9 cellular contexts compared by ENCODE assay signal in genomic region chr9:23821400-23822181, GRCh38. TPM values are rescaled to one million over a fixed set of nuclear protein-coding genes. Genes with fewer than 3 reads are reported as not detected.
DNase-seq lines count a peak whose midpoint lies in the region; ATAC-seq and TF ChIP-seq lines count a peak whose summit lies in the region.
"Had no signal": no experiment of that assay in that cellular context is flagged by ENCODE, and none has a peak within 500 bp of the region (broad histone marks: within the 10 kb centered on the region; RNA-seq: fewer than 3 reads in every experiment).

No MANE protein-coding gene starts in this region.

- H3K4me1 ChIP-seq in HUES64 (ENCODE audit: insufficient read depth, low read length) (peaks cover 49% of the 10 kb centered on the region), SJCRH30 (peaks cover 5% of the 10 kb centered on the region; the same call in 1 of the 2 replicates), hepatocyte (ENCODE audit: insufficient read depth) (peaks cover 16% of the 10 kb centered on the region), skeletal muscle satellite cell (ENCODE audit: control insufficient read depth, insufficient read depth, low read length) (peaks cover 14% of the 10 kb centered on the region)

- H3K4me3 ChIP-seq in HUES64 (ENCODE audit: low read length): peak overlapping the region; percentile 68
- peak overlapping the region; percentile 76 for H3K4me3 ChIP-seq in SJCRH30
- peak overlapping the region; percentile 59 for H3K4me3 ChIP-seq in hepatocyte
- peak overlapping the region; percentile 73 for H3K4me3 ChIP-seq in skeletal muscle satellite cell (ENCODE audit: low read length)

- H3K27ac ChIP-seq in HUES64 (ENCODE audit: low read depth, low read length) (peak overlapping the region; percentile 46; the same call in 1 of the 2 replicates), SJCRH30 (peak overlapping the region; percentile 57), hepatocyte (no peak overlapping the region)

- H4K20me1 ChIP-seq in hepatocyte (ENCODE audit: insufficient read depth, poor library complexity, severe bottlenecking): no peaks in the 10 kb centered on the region

- H3K4me2 ChIP-seq in hepatocyte (peak overlapping the region; percentile 98), skeletal muscle satellite cell (ENCODE audit: low read length) (peak overlapping the region; percentile 86)

- TF ChIP-seq CTCF in hepatocyte (IDR thresholded peaks at IDR 0.05; ENCODE audit: poor library complexity): no peak

- ATAC-seq in GM21526 (IDR thresholded peaks at IDR 0.05; ENCODE audit: low FRiP score, unreplicated experiment): no peak
- no peak for ATAC-seq in HG02623 (IDR thresholded peaks at IDR 0.05; ENCODE audit: unreplicated experiment)
- no peak for ATAC-seq in HG03354 (IDR thresholded peaks at IDR 0.05; ENCODE audit: poor library complexity, severe bottlenecking, unreplicated experiment)

- H3K9me3 ChIP-seq in HUES64 (ENCODE audit: insufficient read depth, low read depth, low read length) (no peaks in the 10 kb centered on the region), SJCRH30 (replicated peaks) (no peaks in the 10 kb centered on the region), hepatocyte (ENCODE audit: low read depth) (no peaks in the 10 kb centered on the region), skeletal muscle satellite cell (replicated peaks; ENCODE audit: low read length) (no peaks in the 10 kb centered on the region)

- no peaks in the 10 kb centered on the region for H3K36me3 ChIP-seq in HUES64 (ENCODE audit: insufficient read depth, low read length)
- no peaks in the 10 kb centered on the region for H3K36me3 ChIP-seq in SJCRH30
- no peaks in the 10 kb centered on the region for H3K36me3 ChIP-seq in hepatocyte (replicated peaks; ENCODE audit: insufficient read depth, low read depth)
- H3K36me3 ChIP-seq in skeletal muscle satellite cell (ENCODE audit: insufficient read depth, low read length): no peaks in the 10 kb centered on the region

- H3K27me3 ChIP-seq in HUES64 (ENCODE audit: insufficient read depth, low read length): peaks cover 63% of the 10 kb centered on the region
- H3K27me3 ChIP-seq in SJCRH30: no peaks in the 10 kb centered on the region
- H3K27me3 ChIP-seq in hepatocyte: peaks cover 82% of the 10 kb centered on the region
- peaks cover 38% of the 10 kb centered on the region for H3K27me3 ChIP-seq in skeletal muscle satellite cell (ENCODE audit: control insufficient read depth, insufficient read depth, low read length)

- peak overlapping the region; percentile 55 for H2AFZ ChIP-seq in hepatocyte

- H3K9me2 ChIP-seq in hepatocyte (replicated peaks; ENCODE audit: insufficient read depth): no peaks in the 10 kb centered on the region

- WGBS in HUES64: under 1% methylated on average over 92 of the region's 95 CpGs
- WGBS in hepatocyte (ENCODE audit: low lambda C conversion rate, missing lambda C conversion rate): 1% methylated on average over 50 of the region's 95 CpGs

- no peaks in the 10 kb centered on the region for H3K79me2 ChIP-seq in hepatocyte

- peak overlapping the region; percentile 73 for H3K9ac ChIP-seq in HUES64 (ENCODE audit: low read depth, low read length)
- H3K9ac ChIP-seq in skeletal muscle satellite cell (ENCODE audit: low read depth, low read length): peak overlapping the region; percentile 29

- DNase-seq in SJCRH30 (peak; percentile 73 to 74), hepatocyte (ENCODE audit: low spot score) (peak; percentile 63)
- DNase-seq in effector CD4-positive, alpha-beta T cell: no peak
- DNase-seq: activated CD4-positive, CD25-positive, alpha-beta regulatory T cell treated with anti-CD3 and anti-CD28 coated beads, Interleukin-2, amount 50 U/mL, for 72 hours had no signal

RNA-seq across cellular contexts. Expression of gene ELAVL2, which starts 4.4 kb away (rescaled TPM):
- 7.9 TPM for polyA plus RNA-seq in HUES64 (2013, experiment 1 of 2)
- 11.4 TPM for polyA plus RNA-seq in HUES64 (2013, experiment 2 of 2)
- total RNA-seq in SJCRH30 (2014; rRNA removed; shearing (Covaris generic)): 29.1 and 29.2 TPM in 2 replicates
- 0.24 and 0.93 TPM in 2 replicates for total RNA-seq in hepatocyte
- 1.4 TPM in 1 of 2 replicates, not detected in the other for polyA plus RNA-seq in hepatocyte
- total RNA-seq in skeletal muscle satellite cell (2012; rRNA removed): under 0.01 and 1.3 TPM in 2 replicates

Comparison
In these comparisons a context has a peak if more than half of its experiments do, and no peak if none do; other contexts are left out.
1. RNA of gene ELAVL2, which starts 4.4 kb away (total RNA-seq): 29.1 to 29.2 TPM in SJCRH30; 0.24 to 0.93 TPM in hepatocyte; every median in the first group is over 10 times any median in the second.
2. Peak in every context shown above with its lines, with median percentiles within 50 percentile points of each other: H3K4me3 ChIP-seq.